In genomic region chr12:64801381-64801780, GRCh38 we compare ENCODE assay signal across 10 cellular contexts. TPM values are rescaled to one million over a fixed set of nuclear protein-coding genes. Genes with fewer than 3 reads are reported as not detected.
DNase-seq lines count a peak whose midpoint lies in the region; ATAC-seq and TF ChIP-seq lines count a peak whose summit lies in the region.
"Had no signal": no experiment of that assay in that cellular context is flagged by ENCODE, and none has a peak within 500 bp of the region (broad histone marks: within the 10 kb centered on the region; RNA-seq: fewer than 3 reads in every experiment).

No MANE protein-coding gene starts in this region.

- intact Hi-C loops in PC-3 (cut with micrococcal nuclease) = no loop called here

- peaks cover 23% of the 10 kb centered on the region for H3K4me1 ChIP-seq in PC-3 (ENCODE audit: insufficient read depth, low read length)
- H3K4me1 ChIP-seq in fibroblast of lung (ENCODE audit: control insufficient read depth, extremely low read depth, insufficient read depth, low read length) = no peaks in the 10 kb centered on the region
- H3K4me1 ChIP-seq: colonic mucosa had no signal

- H3K4me2 ChIP-seq in PC-3 (ENCODE audit: low read length) = no peak overlapping the region
- H3K4me2 ChIP-seq in fibroblast of lung (ENCODE audit: extremely low read depth, insufficient read depth, low read length) = no peak overlapping the region

- H3K27ac ChIP-seq in PC-3 (ENCODE audit: low read length) (no peak overlapping the region), fibroblast of lung (ENCODE audit: insufficient read depth, low read length) (no peak overlapping the region)
- H3K27ac ChIP-seq: colonic mucosa had no signal

- TF ChIP-seq CTCF in AG04449 (IDR thresholded peaks at IDR 0.05; ENCODE audit: insufficient read depth, low read length, missing control alignments) = peak; percentile 27
- TF ChIP-seq CTCF in GM10266 (IDR thresholded peaks at IDR 0.05; ENCODE audit: control insufficient read depth, insufficient read depth, low read depth, missing control alignments) = peak; percentile 21
- peak; percentile 77 for TF ChIP-seq CTCF in PC-3 (conservative IDR thresholded peaks at IDR 0.05; ENCODE audit: low read depth, low read length)
- peak; percentile 23 to 55 for TF ChIP-seq CTCF in fibroblast of lung (conservative IDR thresholded peaks at IDR 0.05 in 1 of 2, IDR thresholded peaks at IDR 0.05 in 1 of 2; ENCODE audit: low read depth in 1 of 2, low read length in 2 of 2)

- no peak overlapping the region for H2AFZ ChIP-seq in PC-3 (ENCODE audit: low read length)
- H2AFZ ChIP-seq in fibroblast of lung (ENCODE audit: low read length) = no peak overlapping the region

- no peaks in the 10 kb centered on the region for H3K9me2 ChIP-seq in PC-3 (replicated peaks; ENCODE audit: low read length)

- POLR2A ChIA-PET in AG04449 (lab: Yijun Ruan, JAX) (no interaction called here), PC-3 (lab: Charles Lee; ENCODE audit: unreplicated experiment) (interaction anchor here (0.6 to 0.9 kb wide), 3 partner anchors 23 to 1368 kb away, joined by 3 read pairs; partner anchors contain the start of gene TBC1D30)

- no TSS peak for BruUV-seq in PC-3 (replicated peaks; lab: Mats Ljungman, UMichigan)

- H3K4me3 ChIP-seq in AG04449 (ENCODE audit: low read depth, low read length) (no peak overlapping the region), PC-3 (ENCODE audit: low read length) (no peak overlapping the region), fibroblast of lung (replicated peaks in 1 of 4; ENCODE audit: control extremely low read depth in 1 of 4, insufficient read depth in 1 of 4, low read depth in 3 of 4, low read length in 4 of 4) (no peak overlapping the region)
- H3K4me3 ChIP-seq: colonic mucosa had no signal

- H3K27me3 ChIP-seq in PC-3 (ENCODE audit: low read length) = no peaks in the 10 kb centered on the region
- peaks cover 4% of the 10 kb centered on the region for H3K27me3 ChIP-seq in fibroblast of lung (ENCODE audit: control insufficient read depth, insufficient read depth, low read length)
- H3K27me3 ChIP-seq: colonic mucosa had no signal

- CTCF ChIA-PET in AG04449 (lab: Yijun Ruan, JAX) (interaction anchor here (0.7 to 2.9 kb wide), 34 partner anchors 9 to 457 kb away, joined by 3 to 36 read pairs (median 4); partner anchors contain the start of gene TBC1D30), PC-3 (lab: Charles Lee) (interaction anchor here (0.5 to 1.7 kb wide), 16 partner anchors 9 to 431 kb away, joined by 3 to 17 read pairs (median 4); no protein-coding TSS in a partner anchor)

- H3K9me3 ChIP-seq in PC-3 (ENCODE audit: low read length) = no peaks in the 10 kb centered on the region
- H3K9me3 ChIP-seq in fibroblast of lung (ENCODE audit: control insufficient read depth, insufficient read depth, low read depth, low read length) = no peaks in the 10 kb centered on the region
- H3K9me3 ChIP-seq: colonic mucosa had no signal

- H3F3A ChIP-seq in PC-3 (ENCODE audit: low read length, unreplicated experiment) = no peaks in the 10 kb centered on the region

- ATAC-seq in PC-3 = peak; percentile 55
- ATAC-seq in stimulated activated naive CD8-positive, alpha-beta T cell treated with anti-CD3 and anti-CD28 coated beads, Interleukin-15, Interleukin-2, amounts not matched to agents 100 U/mL and 50 U/mL, for 24 hours = no peak
- ATAC-seq in GM21717 (IDR thresholded peaks at IDR 0.05; ENCODE audit: unreplicated experiment) = no peak
- no peak for ATAC-seq in GM18873 (IDR thresholded peaks at IDR 0.05; ENCODE audit: low FRiP score, unreplicated experiment)

- H3K79me2 ChIP-seq in PC-3 (ENCODE audit: low read length) (no peaks in the 10 kb centered on the region), fibroblast of lung (ENCODE audit: control insufficient read depth, insufficient read depth, low read length) (no peaks in the 10 kb centered on the region)

- H4K20me1 ChIP-seq in PC-3 (ENCODE audit: low read length) (no peaks in the 10 kb centered on the region), fibroblast of lung (ENCODE audit: control insufficient read depth, extremely low read depth, insufficient read depth, low read length) (no peaks in the 10 kb centered on the region)

- no peak for DNase-seq in AG04449 (ENCODE audit: low read depth, low spot score)
- DNase-seq in GM10266 (ENCODE audit: extremely low spot score) = no peak
- peak; percentile 68 for DNase-seq in PC-3
- DNase-seq in fibroblast of lung (ENCODE audit: low read depth in 2 of 2) = peak in 1 of 2 donors; percentile 18
- DNase-seq in stimulated activated naive CD8-positive, alpha-beta T cell treated with anti-CD3 and anti-CD28 coated beads, Interleukin-15, Interleukin-2, amounts not matched to agents 100 U/mL and 50 U/mL, for 24 hours = no peak
- DNase-seq in hepatic stellate cell (ENCODE audit: low spot score) = no peak
- DNase-seq: colonic mucosa, right cardiac atrium had no signal

- H3K36me3 ChIP-seq in PC-3 (ENCODE audit: low read depth, low read length) (no peaks in the 10 kb centered on the region), fibroblast of lung (ENCODE audit: control insufficient read depth, insufficient read depth, low read length) (no peaks in the 10 kb centered on the region)
- H3K36me3 ChIP-seq: colonic mucosa had no signal

- H3K9ac ChIP-seq in PC-3 (ENCODE audit: low read length) = no peak overlapping the region
- H3K9ac ChIP-seq in fibroblast of lung (ENCODE audit: insufficient read depth, low read length) = no peak overlapping the region

RNA-seq across cellular contexts. Expression of gene TBC1D30, which starts 23.1 kb away (rescaled TPM):
- 16.8 and 36.1 TPM in 2 replicates for total RNA-seq in PC-3 (2014; rRNA removed)
- total RNA-seq in fibroblast of lung = 0.26 and 0.66 TPM in 2 replicates
- 0.23 and 0.24 TPM in 2 replicates for polyA plus RNA-seq in fibroblast of lung
- polyA plus RNA-seq in fibroblast of lung (2012) = 0.07 and 0.12 TPM in 2 replicates
- not detected in 2 replicates for polyA minus RNA-seq in fibroblast of lung (ENCODE audit: low replicate concordance)

RNA-seq across cellular contexts. Expression of gene GNS, which starts 42.2 kb away (rescaled TPM):
- 55.1 TPM in 2 replicates for total RNA-seq in PC-3 (2014; rRNA removed)
- 169 and 249 TPM in 2 replicates for total RNA-seq in fibroblast of lung
- polyA plus RNA-seq in fibroblast of lung = 165 and 219 TPM in 2 replicates
- polyA plus RNA-seq in fibroblast of lung (2012) = 86.9 and 115 TPM in 2 replicates
- polyA minus RNA-seq in fibroblast of lung (ENCODE audit: low replicate concordance) = 133 and 189 TPM in 2 replicates

Comparison
In these comparisons a context has a peak if more than half of its experiments do, and no peak if none do; other contexts are left out.
1. CTCF ChIP-seq: peak in every context shown above with its lines; median percentile 77 in PC-3; 39 in fibroblast of lung; 27 in AG04449; 21 in GM10266.
2. RNA of gene TBC1D30, which starts 23.1 kb away (total RNA-seq): 16.8 to 36.1 TPM in PC-3; 0.26 to 0.66 TPM in fibroblast of lung; every median in the first group is over 10 times any median in the second.